Comparison of ENCODE assay signal across 9 cellular contexts in genomic region chr10:15879058-15879457, GRCh38. TPM values are rescaled to one million over a fixed set of nuclear protein-coding genes. Genes with fewer than 3 reads are reported as not detected.
DNase-seq lines count a peak whose midpoint lies in the region; ATAC-seq and TF ChIP-seq lines count a peak whose summit lies in the region.
"Had no signal": no experiment of that assay in that cellular context is flagged by ENCODE, and none has a peak within 500 bp of the region (broad histone marks: within the 10 kb centered on the region; RNA-seq: fewer than 3 reads in every experiment).

No MANE protein-coding gene starts in this region.

- H3K27me3 Mint-ChIP-seq in WTC11 (ENCODE audit: low read depth): peaks cover 30% of the 10 kb centered on the region

- CTCF ChIA-PET in WTC11 (lab: Charles Lee): interaction anchor here (0.5 to 2.2 kb wide), 7 partner anchors 17 to 1370 kb away, joined by 3 to 9 read pairs (median 3); no protein-coding TSS in a partner anchor

- peak; percentile 52 for TF ChIP-seq CTCF in WTC11 (IDR thresholded peaks at IDR 0.05)

- DNase-seq in NCI-H1417 (lab: John Stamatoyannopoulos, UW): peak; percentile 11 to 70 (median 18)
- DNase-seq in NCI-H1417 treated with DMSO at 0.1 percent for 48 hours (lab: John Stamatoyannopoulos, UW): no peak
- peak; percentile 35 for DNase-seq in LHCN-M2 (ENCODE audit: low read depth)
- no peak for DNase-seq in WTC11 (ENCODE audit: low spot score)
- peak; percentile 42 for DNase-seq in iris pigment epithelial cell (ENCODE audit: low read depth)
- DNase-seq in MG63: no peak

- peaks cover 2% of the 10 kb centered on the region; the same call in 1 of the 2 replicates for H3K36me3 Mint-ChIP-seq in WTC11

- peaks cover 12% of the 10 kb centered on the region for H3K4me1 Mint-ChIP-seq in WTC11

- H3K4me3 ChIP-seq in MG63: no peak overlapping the region
- H3K4me3 ChIP-seq: BLaER1 had no signal

- H3K9me3 ChIP-seq in MG63: no peaks in the 10 kb centered on the region; the same call in 1 of the 2 replicates
- H3K9me3 ChIP-seq: BLaER1 had no signal

- no peak overlapping the region for H3K4me3 Mint-ChIP-seq in WTC11

- no peaks in the 10 kb centered on the region for H3K36me3 ChIP-seq in MG63
- H3K36me3 ChIP-seq: BLaER1 had no signal

- H3K9me3 Mint-ChIP-seq in WTC11: peaks cover 26% of the 10 kb centered on the region

- H3K27ac Mint-ChIP-seq in WTC11: no peak overlapping the region

- peaks cover 17% of the 10 kb centered on the region for H3K27me3 ChIP-seq in MG63
- H3K27me3 ChIP-seq: BLaER1 had no signal

- ATAC-seq in WTC11: no peak
- ATAC-seq in HG03571 (IDR thresholded peaks at IDR 0.05; ENCODE audit: unreplicated experiment): no peak
- no peak for ATAC-seq in HG02763 (IDR thresholded peaks at IDR 0.05; ENCODE audit: unreplicated experiment)

- POLR2A ChIA-PET in WTC11 (lab: Charles Lee): no interaction called here

TF ChIP-seq in WTC11, 78 proteins besides CTCF, POLR2A, EP300 and RAD21:
- TF ChIP-seq, protein P1, sequence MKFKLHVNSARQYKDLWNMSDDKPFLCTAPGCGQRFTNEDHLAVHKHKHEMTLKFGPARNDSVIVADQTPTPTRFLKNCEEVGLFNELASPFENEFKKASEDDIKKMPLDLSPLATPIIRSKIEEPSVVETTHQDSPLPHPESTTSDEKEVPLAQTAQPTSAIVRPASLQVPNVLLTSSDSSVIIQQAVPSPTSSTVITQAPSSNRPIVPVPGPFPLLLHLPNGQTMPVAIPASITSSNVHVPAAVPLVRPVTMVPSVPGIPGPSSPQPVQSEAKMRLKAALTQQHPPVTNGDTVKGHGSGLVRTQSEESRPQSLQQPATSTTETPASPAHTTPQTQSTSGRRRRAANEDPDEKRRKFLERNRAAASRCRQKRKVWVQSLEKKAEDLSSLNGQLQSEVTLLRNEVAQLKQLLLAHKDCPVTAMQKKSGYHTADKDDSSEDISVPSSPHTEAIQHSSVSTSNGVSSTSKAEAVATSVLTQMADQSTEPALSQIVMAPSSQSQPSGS (CRISPR knock-in tag; IDR thresholded peaks at IDR 0.05; ENCODE audit: borderline replicate concordance, low read depth): no peak
- TF ChIP-seq ZNF232 (CRISPR knock-in tag; IDR thresholded peaks at IDR 0.05): no peak
- no peak for TF ChIP-seq ZBTB43 (CRISPR knock-in tag; IDR thresholded peaks at IDR 0.05)
- TF ChIP-seq, protein P2, sequence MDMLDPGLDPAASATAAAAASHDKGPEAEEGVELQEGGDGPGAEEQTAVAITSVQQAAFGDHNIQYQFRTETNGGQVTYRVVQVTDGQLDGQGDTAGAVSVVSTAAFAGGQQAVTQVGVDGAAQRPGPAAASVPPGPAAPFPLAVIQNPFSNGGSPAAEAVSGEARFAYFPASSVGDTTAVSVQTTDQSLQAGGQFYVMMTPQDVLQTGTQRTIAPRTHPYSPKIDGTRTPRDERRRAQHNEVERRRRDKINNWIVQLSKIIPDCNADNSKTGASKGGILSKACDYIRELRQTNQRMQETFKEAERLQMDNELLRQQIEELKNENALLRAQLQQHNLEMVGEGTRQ (CRISPR knock-in tag; IDR thresholded peaks at IDR 0.05): no peak
- TF ChIP-seq, protein P3, sequence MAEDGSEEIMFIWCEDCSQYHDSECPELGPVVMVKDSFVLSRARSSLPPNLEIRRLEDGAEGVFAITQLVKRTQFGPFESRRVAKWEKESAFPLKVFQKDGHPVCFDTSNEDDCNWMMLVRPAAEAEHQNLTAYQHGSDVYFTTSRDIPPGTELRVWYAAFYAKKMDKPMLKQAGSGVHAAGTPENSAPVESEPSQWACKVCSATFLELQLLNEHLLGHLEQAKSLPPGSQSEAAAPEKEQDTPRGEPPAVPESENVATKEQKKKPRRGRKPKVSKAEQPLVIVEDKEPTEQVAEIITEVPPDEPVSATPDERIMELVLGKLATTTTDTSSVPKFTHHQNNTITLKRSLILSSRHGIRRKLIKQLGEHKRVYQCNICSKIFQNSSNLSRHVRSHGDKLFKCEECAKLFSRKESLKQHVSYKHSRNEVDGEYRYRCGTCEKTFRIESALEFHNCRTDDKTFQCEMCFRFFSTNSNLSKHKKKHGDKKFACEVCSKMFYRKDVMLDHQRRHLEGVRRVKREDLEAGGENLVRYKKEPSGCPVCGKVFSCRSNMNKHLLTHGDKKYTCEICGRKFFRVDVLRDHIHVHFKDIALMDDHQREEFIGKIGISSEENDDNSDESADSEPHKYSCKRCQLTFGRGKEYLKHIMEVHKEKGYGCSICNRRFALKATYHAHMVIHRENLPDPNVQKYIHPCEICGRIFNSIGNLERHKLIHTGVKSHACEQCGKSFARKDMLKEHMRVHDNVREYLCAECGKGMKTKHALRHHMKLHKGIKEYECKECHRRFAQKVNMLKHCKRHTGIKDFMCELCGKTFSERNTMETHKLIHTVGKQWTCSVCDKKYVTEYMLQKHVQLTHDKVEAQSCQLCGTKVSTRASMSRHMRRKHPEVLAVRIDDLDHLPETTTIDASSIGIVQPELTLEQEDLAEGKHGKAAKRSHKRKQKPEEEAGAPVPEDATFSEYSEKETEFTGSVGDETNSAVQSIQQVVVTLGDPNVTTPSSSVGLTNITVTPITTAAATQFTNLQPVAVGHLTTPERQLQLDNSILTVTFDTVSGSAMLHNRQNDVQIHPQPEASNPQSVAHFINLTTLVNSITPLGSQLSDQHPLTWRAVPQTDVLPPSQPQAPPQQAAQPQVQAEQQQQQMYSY (CRISPR knock-in tag; IDR thresholded peaks at IDR 0.05): no peak
- TF ChIP-seq TEAD4 (CRISPR knock-in tag; IDR thresholded peaks at IDR 0.05): no peak
- no peak for TF ChIP-seq ESRRA (CRISPR knock-in tag; IDR thresholded peaks at IDR 0.05; ENCODE audit: borderline replicate concordance)
- TF ChIP-seq ZBTB21 (CRISPR knock-in tag; IDR thresholded peaks at IDR 0.05; ENCODE audit: borderline replicate concordance): no peak
- no peak for TF ChIP-seq SMAD3 (CRISPR knock-in tag; IDR thresholded peaks at IDR 0.05; ENCODE audit: borderline replicate concordance)
- TF ChIP-seq CREM (CRISPR knock-in tag; IDR thresholded peaks at IDR 0.05): no peak
- no peak for TF ChIP-seq MAX (CRISPR knock-in tag; IDR thresholded peaks at IDR 0.05)
- TF ChIP-seq, protein P4, sequence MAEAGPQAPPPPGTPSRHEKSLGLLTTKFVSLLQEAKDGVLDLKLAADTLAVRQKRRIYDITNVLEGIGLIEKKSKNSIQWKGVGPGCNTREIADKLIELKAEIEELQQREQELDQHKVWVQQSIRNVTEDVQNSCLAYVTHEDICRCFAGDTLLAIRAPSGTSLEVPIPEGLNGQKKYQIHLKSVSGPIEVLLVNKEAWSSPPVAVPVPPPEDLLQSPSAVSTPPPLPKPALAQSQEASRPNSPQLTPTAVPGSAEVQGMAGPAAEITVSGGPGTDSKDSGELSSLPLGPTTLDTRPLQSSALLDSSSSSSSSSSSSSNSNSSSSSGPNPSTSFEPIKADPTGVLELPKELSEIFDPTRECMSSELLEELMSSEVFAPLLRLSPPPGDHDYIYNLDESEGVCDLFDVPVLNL (CRISPR knock-in tag; IDR thresholded peaks at IDR 0.05; ENCODE audit: borderline replicate concordance, low read depth): no peak
- no peak for TF ChIP-seq SOX15 (CRISPR knock-in tag; IDR thresholded peaks at IDR 0.05)
- TF ChIP-seq GABPB1 (CRISPR knock-in tag; IDR thresholded peaks at IDR 0.05): no peak
- TF ChIP-seq, protein P5, sequence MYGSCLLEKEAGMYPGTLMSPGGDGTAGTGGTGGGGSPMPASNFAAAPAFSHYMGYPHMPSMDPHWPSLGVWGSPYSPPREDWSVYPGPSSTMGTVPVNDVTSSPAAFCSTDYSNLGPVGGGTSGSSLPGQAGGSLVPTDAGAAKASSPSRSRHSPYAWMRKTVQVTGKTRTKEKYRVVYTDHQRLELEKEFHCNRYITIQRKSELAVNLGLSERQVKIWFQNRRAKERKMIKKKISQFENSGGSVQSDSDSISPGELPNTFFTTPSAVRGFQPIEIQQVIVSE (CRISPR knock-in tag; IDR thresholded peaks at IDR 0.05; ENCODE audit: borderline replicate concordance): no peak

RNA-seq across cellular contexts. Expression of gene MINDY3, which starts 18.8 kb away (rescaled TPM):
- total RNA-seq in LHCN-M2 (2014; rRNA removed): 21.8 and 23.1 TPM in 2 replicates
- 11.5 TPM for polyA plus RNA-seq in LHCN-M2 (2012)
- 11.3 to 14.6 TPM (median 13.2 TPM) in 3 replicates for total RNA-seq in WTC11 (2021)
- 9.3 and 12.1 TPM in 2 replicates for total RNA-seq in MG63 (2014; rRNA removed; shearing (Covaris generic); ENCODE audit: low replicate concordance)

Comparison
In these comparisons a context has a peak if more than half of its experiments do, and no peak if none do; other contexts are left out.
1. DNase-seq: peak in NCI-H1417 (3 of 3), LHCN-M2 (single experiment) and iris pigment epithelial cell (single experiment); none in NCI-H1417 treated with DMSO at 0.1 percent for 48 hours (single experiment), WTC11 (single experiment) and MG63 (single experiment).